In genomic region chr5:146446861-146447733, GRCh38 we compare ENCODE assay signal across 1 cellular context.
TF ChIP-seq lines count a peak whose summit lies in the region.

TCERG1 (plus strand) TSS chr5:146447333; CDS start chr5:146447350, 17 bp downstream.

TF ChIP-seq in K562, 482 proteins besides CTCF, POLR2A, EP300 and RAD21 (continued from another document and continues in another):
- TF ChIP-seq CHD7 (IDR thresholded peaks at IDR 0.05; ENCODE audit: low read depth, low read length) (no peak), MXI1 (IDR thresholded peaks at IDR 0.05; ENCODE audit: low read depth, low read length) (peak; percentile 11; the same call in 1 of the 2 replicates), HOXB6 (CRISPR knock-in tag; IDR thresholded peaks at IDR 0.05; ENCODE audit: borderline replicate concordance) (no peak), MCM5 (IDR thresholded peaks at IDR 0.05; ENCODE audit: low read depth) (no peak), FOXK1 (CRISPR knock-in tag; IDR thresholded peaks at IDR 0.05; ENCODE audit: borderline replicate concordance) (peak; percentile 93), ZNF551 (CRISPR knock-in tag; IDR thresholded peaks at IDR 0.05) (no peak), TAF7 (tag; IDR thresholded peaks at IDR 0.05) (peak; percentile 95), MECOM (CRISPR knock-in tag; IDR thresholded peaks at IDR 0.05) (peak; percentile 85), TCF7L2 (IDR thresholded peaks at IDR 0.05; ENCODE audit: low read depth, low read length) (peak; percentile 48; the same call in 1 of the 2 replicates), ZMIZ1 (IDR thresholded peaks at IDR 0.05; ENCODE audit: low read depth in 2 of 2, low read length in 2 of 2) (no peak), E4F1 (CRISPR knock-in tag; IDR thresholded peaks at IDR 0.05; ENCODE audit: borderline replicate concordance) (no peak), NFRKB (IDR thresholded peaks at IDR 0.05; ENCODE audit: low read depth) (peak; percentile 98), REST (CRISPR knock-in tag; IDR thresholded peaks at IDR 0.05; ENCODE audit: low read depth) (0 out of 2 replicates have a peak, but pooled peaks have one; percentile 14), CTBP1 (IDR thresholded peaks at IDR 0.05; ENCODE audit: borderline replicate concordance) (no peak; the same call in 1 of the 2 replicates), CBFA2T3 (IDR thresholded peaks at IDR 0.05) (no peak), PBX2 (CRISPR knock-in tag; IDR thresholded peaks at IDR 0.05; ENCODE audit: low read depth) (peak; percentile 89), PBX2 (tag; conservative IDR thresholded peaks at IDR 0.05; ENCODE audit: low read depth) (peak; percentile 100), AFF1 (IDR thresholded peaks at IDR 0.05; ENCODE audit: low read depth in 1 of 2, partially characterized antibody in 2 of 2) (peak in 1 of 2 experiments; percentile 75), NCOA6 (IDR thresholded peaks at IDR 0.05) (no peak), ZKSCAN1 (IDR thresholded peaks at IDR 0.05; ENCODE audit: low read depth, low read length) (0 out of 2 replicates have a peak, but pooled peaks have one; percentile 23), BMI1 (IDR thresholded peaks at IDR 0.05; ENCODE audit: low read length) (peak; percentile 31; the same call in 1 of the 2 replicates), ATF7 (IDR thresholded peaks at IDR 0.05) (peak; percentile 89), MTA2 (IDR thresholded peaks at IDR 0.05; ENCODE audit: low read depth) (no peak), IRF2 (CRISPR knock-in tag; IDR thresholded peaks at IDR 0.05) (no peak)
